ENCODE assay signal across 8 cellular contexts in the genomic region with DNA sequence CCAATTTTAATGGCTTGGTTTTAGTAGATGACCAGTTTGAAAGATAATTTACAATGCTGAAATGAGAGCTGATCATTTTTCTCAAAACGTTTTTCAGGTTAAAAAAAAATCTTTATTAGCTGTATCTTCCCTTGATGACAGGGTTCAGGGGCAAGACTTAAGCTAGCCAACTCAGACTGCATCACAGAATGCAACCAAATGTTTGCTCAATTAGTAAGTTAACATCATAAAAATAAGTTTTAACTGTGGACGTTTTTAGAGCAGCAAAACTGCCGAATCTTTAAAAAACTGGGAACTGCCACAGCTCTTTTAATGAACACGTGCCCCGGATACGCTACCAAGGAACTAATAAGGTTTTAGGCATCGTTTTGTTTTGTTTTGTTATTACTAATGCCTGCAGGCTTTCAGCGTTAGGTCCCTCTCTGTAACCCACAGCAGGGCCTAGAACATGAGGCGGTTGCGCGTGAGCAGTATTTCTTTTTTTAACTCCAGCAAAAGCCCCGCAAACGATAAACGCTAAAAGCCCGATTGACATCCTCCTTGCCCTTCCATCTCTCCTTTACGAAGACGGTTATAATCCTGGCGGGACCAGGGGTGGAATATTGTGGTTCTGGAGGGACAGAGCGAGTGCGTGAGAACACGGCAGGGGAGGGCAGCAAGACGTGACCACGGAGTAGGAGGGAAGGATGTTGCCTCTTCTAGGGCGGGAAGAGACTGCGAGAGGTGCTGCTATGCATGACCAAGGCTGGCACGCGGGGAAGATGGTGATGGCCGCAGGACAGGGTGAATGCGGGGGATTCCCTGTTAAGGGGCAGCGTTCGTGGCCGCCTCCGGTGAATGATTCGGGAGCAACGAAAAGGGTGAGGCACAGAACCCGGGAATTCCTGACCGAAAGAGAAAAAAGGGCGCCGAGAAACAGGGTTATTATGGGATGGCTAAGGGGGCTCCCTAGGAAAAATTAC. TPM values are rescaled to one million over a fixed set of nuclear protein-coding genes. Genes with fewer than 3 reads are reported as not detected.
DNase-seq lines count a peak whose midpoint lies in the region; ATAC-seq and TF ChIP-seq lines count a peak whose summit lies in the region.

No MANE protein-coding gene starts in this region.

- no peaks in the 10 kb centered on the region for H3K27me3 ChIP-seq in Panc1 (ENCODE audit: control insufficient read depth, insufficient read depth, low read length)
- no peaks in the 10 kb centered on the region for H3K27me3 ChIP-seq in neural cell (ENCODE audit: insufficient read depth, low read depth, low read length)
- H3K27me3 ChIP-seq in subcutaneous abdominal adipose tissue (ENCODE audit: control insufficient read depth in 5 of 5, insufficient read depth in 4 of 5, low read length in 5 of 5): no peaks in the 10 kb centered on the region

- BruUV-seq in Panc1 (replicated peaks; lab: Mats Ljungman, UMichigan): TSS peak; percentile 81

- H3K27ac Mint-ChIP-seq in activated T-helper 2 cell treated with anti-CD3 and anti-CD28 coated beads, Interferon-gamma antibody, Interleukin-2, Interleukin-4, amounts not matched to agents 10 μg/mL and 5 μg/mL and 100 μg/mL, durations not matched to agents 14 hours and 24 hours and 36 hours: peak overlapping the region; percentile 98

- peaks cover 51% of the 10 kb centered on the region for H3K36me3 Mint-ChIP-seq in activated T-helper 2 cell treated with anti-CD3 and anti-CD28 coated beads, Interferon-gamma antibody, Interleukin-2, Interleukin-4, amounts not matched to agents 10 μg/mL and 5 μg/mL and 100 μg/mL, durations not matched to agents 14 hours and 24 hours and 36 hours (ENCODE audit: low read depth)

- H3K79me2 ChIP-seq in neural cell (replicated peaks; ENCODE audit: insufficient read depth, low read length): peaks cover 55% of the 10 kb centered on the region

- H3K9me3 ChIP-seq in Panc1 (ENCODE audit: control insufficient read depth, insufficient read depth, low read depth, low read length) (no peaks in the 10 kb centered on the region), neural cell (ENCODE audit: low read length) (no peaks in the 10 kb centered on the region), subcutaneous abdominal adipose tissue (ENCODE audit: control insufficient read depth in 5 of 5, low read length in 5 of 5) (no peaks in the 10 kb centered on the region)

- peaks cover 29% of the 10 kb centered on the region for H3K4me1 Mint-ChIP-seq in activated T-helper 2 cell treated with anti-CD3 and anti-CD28 coated beads, Interferon-gamma antibody, Interleukin-2, Interleukin-4, amounts not matched to agents 10 μg/mL and 5 μg/mL and 100 μg/mL, durations not matched to agents 14 hours and 24 hours and 36 hours (ENCODE audit: low read depth)

- H3K27me3 Mint-ChIP-seq in activated T-helper 2 cell treated with anti-CD3 and anti-CD28 coated beads, Interferon-gamma antibody, Interleukin-2, Interleukin-4, amounts not matched to agents 10 μg/mL and 5 μg/mL and 100 μg/mL, durations not matched to agents 14 hours and 24 hours and 36 hours (ENCODE audit: low read depth): no peaks in the 10 kb centered on the region

- H3K9me2 ChIP-seq in neural cell (ENCODE audit: insufficient read depth, low read length): no peaks in the 10 kb centered on the region

- H3K4me1 ChIP-seq in Panc1 (ENCODE audit: control insufficient read depth, insufficient read depth, low read length): peaks cover 25% of the 10 kb centered on the region
- peaks cover 3 to 27% (median 21%) of the 10 kb centered on the region in 5 donors for H3K4me1 ChIP-seq in subcutaneous abdominal adipose tissue (ENCODE audit: control insufficient read depth in 5 of 5, insufficient read depth in 5 of 5, low read length in 5 of 5)

- TF ChIP-seq EP300 in neural cell (conservative IDR thresholded peaks at IDR 0.05; ENCODE audit: poor library complexity, severe bottlenecking): no peak

- ATAC-seq in Panc1: peak; percentile 68
- ATAC-seq in GM18873 (IDR thresholded peaks at IDR 0.05; ENCODE audit: low FRiP score, unreplicated experiment): no peak

- peak overlapping the region; percentile 66 for H2AFZ ChIP-seq in neural cell (ENCODE audit: low read depth, low read length)

- peak overlapping the region; percentile 96 for H3K4me3 Mint-ChIP-seq in activated T-helper 2 cell treated with anti-CD3 and anti-CD28 coated beads, Interferon-gamma antibody, Interleukin-2, Interleukin-4, amounts not matched to agents 10 μg/mL and 5 μg/mL and 100 μg/mL, durations not matched to agents 14 hours and 24 hours and 36 hours (ENCODE audit: low read depth)

- H3F3A ChIP-seq in neural cell (ENCODE audit: insufficient read depth, low read length, poor library complexity, severe bottlenecking): peaks cover 4% of the 10 kb centered on the region

- POLR2A ChIA-PET in Panc1 (lab: Charles Lee): no interaction called here

- H3K4me3 ChIP-seq in Panc1 (ENCODE audit: low read depth in 2 of 2, low read length in 2 of 2): peak overlapping the region; percentile 91 to 96
- H3K4me3 ChIP-seq in fibroblast of mammary gland (ENCODE audit: control insufficient read depth, low read depth, low read length): peak overlapping the region; percentile 98
- H3K4me3 ChIP-seq in neural cell (ENCODE audit: low read length): peak overlapping the region; percentile 95
- peak overlapping the region; percentile 76 to 98 (median 95) for H3K4me3 ChIP-seq in subcutaneous abdominal adipose tissue (ENCODE audit: low read depth in 1 of 5, low read length in 5 of 5)

- H4K20me1 ChIP-seq in neural cell (ENCODE audit: insufficient read depth): peaks cover 5% of the 10 kb centered on the region

- peaks cover 16% of the 10 kb centered on the region for H3K36me3 ChIP-seq in Panc1 (ENCODE audit: control insufficient read depth, insufficient read depth, low read length)
- H3K36me3 ChIP-seq in neural cell (ENCODE audit: insufficient read depth, low read length): no peaks in the 10 kb centered on the region
- H3K36me3 ChIP-seq in subcutaneous abdominal adipose tissue (ENCODE audit: control insufficient read depth in 5 of 5, insufficient read depth in 5 of 5, low read length in 5 of 5): peaks cover 3 to 19% (median 11%) of the 10 kb centered on the region in 5 donors

- H3K9ac ChIP-seq in neural cell (ENCODE audit: low read length): peak overlapping the region; percentile 91
- H3K9ac ChIP-seq in subcutaneous abdominal adipose tissue (ENCODE audit: low read length in 5 of 5): peak overlapping the region; percentile 86 to 96 (median 94)

- peak overlapping the region; percentile 89 for H3K4me2 ChIP-seq in neural cell (ENCODE audit: low read length)

- intact Hi-C loops in Panc1 (cut with micrococcal nuclease; ENCODE audit: unreplicated experiment): no loop called here
- intact Hi-C loops in activated T-helper 2 cell treated with anti-CD3 and anti-CD28 coated beads, Interferon-gamma antibody, Interleukin-2, Interleukin-4, amounts not matched to agents 10 μg/mL and 5 μg/mL and 100 μg/mL, durations not matched to agents 14 hours and 24 hours and 36 hours (cut with micrococcal nuclease): loop anchor here (1.0 kb wide), 1 partner anchor 119 kb away; no protein-coding TSS in a partner anchor

- in situ Hi-C loops in Panc1 (cut with HindIII; ENCODE audit: low pct_unique_long_range_greater_than_20kb, low sequenced_read_pairs): no loop called here

- TF ChIP-seq CTCF in Panc1 (IDR thresholded peaks at IDR 0.05) (no peak), fibroblast of mammary gland (conservative IDR thresholded peaks at IDR 0.05; ENCODE audit: control insufficient read depth, insufficient read depth, low read depth, low read length) (no peak), neural cell (IDR thresholded peaks at IDR 0.05; ENCODE audit: poor library complexity, severe bottlenecking) (no peak)

- TF ChIP-seq RAD21 in neural cell (conservative IDR thresholded peaks at IDR 0.05): peak; percentile 9

- no peaks in the 10 kb centered on the region for H3K9me3 Mint-ChIP-seq in activated T-helper 2 cell treated with anti-CD3 and anti-CD28 coated beads, Interferon-gamma antibody, Interleukin-2, Interleukin-4, amounts not matched to agents 10 μg/mL and 5 μg/mL and 100 μg/mL, durations not matched to agents 14 hours and 24 hours and 36 hours

- H3K27ac ChIP-seq in Panc1 (ENCODE audit: low read length) (peak overlapping the region; percentile 97), neural cell (ENCODE audit: low read length) (peak overlapping the region; percentile 87), subcutaneous abdominal adipose tissue (ENCODE audit: low read depth, low read length) (peak overlapping the region; percentile 93)

- CTCF ChIA-PET in Panc1 (lab: Charles Lee): no interaction called here

- DNase-seq in GM04503 (ENCODE audit: low read depth) (peak; percentile 12), HPDE6-E6E7 (ENCODE audit: extremely low spot score) (peak; percentile 22), Panc1 (ENCODE audit: low read depth, low spot score) (no peak), fibroblast of mammary gland (ENCODE audit: low read depth) (peak; percentile 46)
- peak; percentile 49 for DNase-seq in activated T-helper 2 cell treated with anti-CD3 and anti-CD28 coated beads, Interferon-gamma antibody, Interleukin-2, Interleukin-4, amounts not matched to agents 10 μg/mL and 5 μg/mL and 100 μg/mL, durations not matched to agents 14 hours and 24 hours and 36 hours (ENCODE audit: low spot score)

TF ChIP-seq in neural cell, 6 proteins besides CTCF, POLR2A, EP300 and RAD21 (continues in another document):
- TF ChIP-seq TAF1 (IDR thresholded peaks at IDR 0.05; ENCODE audit: low read depth) (peak; percentile 35), MXI1 (conservative IDR thresholded peaks at IDR 0.05; ENCODE audit: poor library complexity, severe bottlenecking) (no peak), POLR2AphosphoS5 (IDR thresholded peaks at IDR 0.05) (no peak), SMC3 (conservative IDR thresholded peaks at IDR 0.05; ENCODE audit: poor library complexity) (no peak)

RNA-seq across cellular contexts. Expression of a gene that starts 0.7 kb away (rescaled TPM):
- total RNA-seq in Panc1 (2021; ENCODE audit: unreplicated experiment): 84.5 TPM
- polyA plus RNA-seq in Panc1 (2012; ENCODE audit: insufficient read length): 49.8 TPM
- 161 and 168 TPM in 2 replicates for total RNA-seq in activated T-helper 2 cell treated with anti-CD3 and anti-CD28 coated beads, Interferon-gamma antibody, Interleukin-2, Interleukin-4, amounts not matched to agents 10 μg/mL and 5 μg/mL and 100 μg/mL, durations not matched to agents 14 hours and 24 hours and 36 hours
- polyA plus RNA-seq in neural cell: 83.4 and 96.2 TPM in 2 replicates
- 121 and 133 TPM in 2 replicates for polyA minus RNA-seq in neural cell
